Comparison of ENCODE assay signal across 18 cellular contexts in genomic region chr2:155022531-155022930, GRCh38.
DNase-seq lines count a peak whose midpoint lies in the region; ATAC-seq and TF ChIP-seq lines count a peak whose summit lies in the region.
"Had no signal": no experiment of that assay in that cellular context is flagged by ENCODE, and none has a peak within 500 bp of the region (broad histone marks: within the 10 kb centered on the region; RNA-seq: fewer than 3 reads in every experiment).

No MANE protein-coding gene starts in this region.

- no peak for ATAC-seq in GM21526 (IDR thresholded peaks at IDR 0.05; ENCODE audit: low FRiP score, unreplicated experiment)
- ATAC-seq in HG03460 (IDR thresholded peaks at IDR 0.05; ENCODE audit: unreplicated experiment) = no peak
- ATAC-seq: A549 had no signal

- peak overlapping the region; percentile 29 for H3K27ac Mint-ChIP-seq in glutamatergic neuron (ENCODE audit: unreplicated experiment)
- H3K27ac Mint-ChIP-seq: B cell; CD4-positive, alpha-beta T cell; CD8-positive, alpha-beta memory T cell had no signal

- no peak for TF ChIP-seq CTCF in glutamatergic neuron (IDR thresholded peaks at IDR 0.05; ENCODE audit: partially characterized antibody, unreplicated experiment)

- H3K27me3 Mint-ChIP-seq in glutamatergic neuron (ENCODE audit: unreplicated experiment) = peaks cover 2% of the 10 kb centered on the region
- H3K27me3 Mint-ChIP-seq: B cell; CD4-positive, alpha-beta T cell; CD8-positive, alpha-beta memory T cell had no signal

- no peak overlapping the region for H3K4me3 Mint-ChIP-seq in glutamatergic neuron (ENCODE audit: unreplicated experiment)
- H3K4me3 Mint-ChIP-seq: B cell; CD4-positive, alpha-beta T cell; CD8-positive, alpha-beta memory T cell had no signal

- H3K9me3 Mint-ChIP-seq in glutamatergic neuron (ENCODE audit: unreplicated experiment) = no peaks in the 10 kb centered on the region
- H3K9me3 Mint-ChIP-seq: CD4-positive, alpha-beta T cell had no signal

- H3K4me1 Mint-ChIP-seq in glutamatergic neuron (ENCODE audit: low read depth, unreplicated experiment) = peaks cover 17% of the 10 kb centered on the region
- H3K4me1 Mint-ChIP-seq: B cell; CD8-positive, alpha-beta memory T cell had no signal

- no peaks in the 10 kb centered on the region for H3K36me3 Mint-ChIP-seq in glutamatergic neuron (ENCODE audit: unreplicated experiment)
- H3K36me3 Mint-ChIP-seq: CD8-positive, alpha-beta memory T cell had no signal

- peak; percentile 49 for DNase-seq in DMS 273 (lab: John Stamatoyannopoulos, UW; ENCODE audit: unreplicated experiment)
- no peak for DNase-seq in DMS 273 treated with DMSO at 0.1 percent for 48 hours (lab: John Stamatoyannopoulos, UW)
- peak; percentile 61 for DNase-seq in cerebellar cortex (ENCODE audit: low spot score)
- DNase-seq in glutamatergic neuron = no peak
- DNase-seq: AML-193; CD4-positive, alpha-beta T cell; CD8-positive, alpha-beta memory T cell; COR-L47; DMS153; DMS53; DMS79; DND-41; EL; GF-D8 had no signal

Comparison
In these comparisons a context has a peak if more than half of its experiments do, and no peak if none do; other contexts are left out.
1. DNase-seq: peak in DMS 273 (single experiment) and cerebellar cortex (single experiment); none in DMS 273 treated with DMSO at 0.1 percent for 48 hours (single experiment) and glutamatergic neuron (single experiment).